In genomic region chr16:23557779-23558330, GRCh38 we compare ENCODE assay signal across 8 cellular contexts. TPM values are rescaled to one million over a fixed set of nuclear protein-coding genes. Genes with fewer than 3 reads are reported as not detected.
A peak's percentile ranks its signal among the peaks of the same experiment; 100 is the strongest.
DNase-seq lines count a peak whose midpoint lies in the region; ATAC-seq, FAIRE-seq and TF ChIP-seq lines count a peak whose summit lies in the region.

No MANE protein-coding gene starts in this region.

- H4K20me1 ChIP-seq in OCI-LY3 (ENCODE audit: insufficient read depth, low read length), result no peaks in the 10 kb centered on the region

- ATAC-seq in GM21737 (IDR thresholded peaks at IDR 0.05; ENCODE audit: unreplicated experiment) (peak; percentile 3), HG03571 (IDR thresholded peaks at IDR 0.05; ENCODE audit: unreplicated experiment) (no peak), GM21526 (IDR thresholded peaks at IDR 0.05; ENCODE audit: low FRiP score, unreplicated experiment) (no peak)

- H3K4me2 ChIP-seq in OCI-LY3 (ENCODE audit: low read length), result peak overlapping the region; percentile 99

- H3K79me2 ChIP-seq in OCI-LY3 (ENCODE audit: low read length), result peaks cover 80% of the 10 kb centered on the region

- no peak overlapping the region; the same call in 1 of the 2 replicates for H2AFZ ChIP-seq in OCI-LY3 (ENCODE audit: low read depth, low read length)

- intact Hi-C loops in kidney (cut with DNase I), result no loop called here

- CTCF ChIA-PET in BJ (lab: Yijun Ruan, JAX), result interaction anchor here (0.7 to 2.0 kb wide), 10 partner anchors 11 to 77 kb away, joined by 3 to 10 read pairs (median 6); no protein-coding TSS in a partner anchor

- H3K4me3 ChIP-seq in BJ (ENCODE audit: low read depth, low read length) (peak overlapping the region; percentile 53), OCI-LY3 (ENCODE audit: low read length) (peak overlapping the region; percentile 82), brain microvascular endothelial cell (ENCODE audit: low read depth, low read length) (peak overlapping the region; percentile 92), kidney (ENCODE audit: low read length in 2 of 2) (peak overlapping the region; percentile 75 to 90)

- in situ Hi-C loops in brain microvascular endothelial cell (cut with HindIII; ENCODE audit: low pct_ligation_motif_present, low sequenced_read_pairs), result no loop called here

- peak overlapping the region; percentile 73 for H3K9ac ChIP-seq in OCI-LY3 (ENCODE audit: low read length)
- H3K9ac ChIP-seq in kidney (ENCODE audit: low read length in 2 of 2), result peak overlapping the region; percentile 61 to 78

- no peak for FAIRE-seq in kidney (lab: Jason Lieb, UNC)

- DNase-seq in BJ (ENCODE audit: low read depth) (no peak), brain microvascular endothelial cell (peak; percentile 5), kidney (no peak)
- peak; percentile 19 for DNase-seq in stimulated activated CD4-positive, alpha-beta T cell treated with anti-CD3 and anti-CD28 coated beads, Interleukin-4, amount 100 ng/mL, for 24 hours

- H3K4me1 ChIP-seq in OCI-LY3 (ENCODE audit: low read length) (peaks cover 18% of the 10 kb centered on the region), kidney (ENCODE audit: control insufficient read depth in 1 of 2, insufficient read depth in 1 of 2, low read depth in 1 of 2, low read length in 2 of 2) (peaks cover 0 to 7% of the 10 kb centered on the region in 2 donors)

- H3K9me3 ChIP-seq in OCI-LY3 (ENCODE audit: insufficient read depth, low read length) (no peaks in the 10 kb centered on the region), kidney (ENCODE audit: control insufficient read depth in 1 of 2, low read length in 2 of 2) (no peaks in the 10 kb centered on the region)

- TF ChIP-seq CTCF in BJ (IDR thresholded peaks at IDR 0.05; ENCODE audit: insufficient read depth, low read depth, low read length) (no peak), OCI-LY3 (IDR thresholded peaks at IDR 0.05; ENCODE audit: low read depth, low read length) (no peak), brain microvascular endothelial cell (IDR thresholded peaks at IDR 0.05; ENCODE audit: low read depth, low read length, missing control alignments) (no peak), kidney (IDR thresholded peaks at IDR 0.05; ENCODE audit: borderline replicate concordance, extremely low read depth, insufficient read depth) (no peak)

- H3K36me3 ChIP-seq in BJ (ENCODE audit: control insufficient read depth, insufficient read depth, low read length), result peaks cover 12% of the 10 kb centered on the region
- peaks cover 42% of the 10 kb centered on the region for H3K36me3 ChIP-seq in OCI-LY3 (replicated peaks; ENCODE audit: low read depth, low read length)
- peaks cover 28% of the 10 kb centered on the region for H3K36me3 ChIP-seq in brain microvascular endothelial cell (replicated peaks)
- H3K36me3 ChIP-seq in kidney (ENCODE audit: control insufficient read depth in 1 of 2, insufficient read depth in 2 of 2, low read length in 2 of 2), result peaks cover 21 to 28% of the 10 kb centered on the region in 2 donors

- POLR2A ChIA-PET in BJ (lab: Charles Lee), result interaction anchor here (0.6 kb wide), 2 partner anchors 19 to 31 kb away, joined by 4 to 21 read pairs; no protein-coding TSS in a partner anchor

- H3K27ac ChIP-seq in OCI-LY3 (ENCODE audit: low read length) (peak overlapping the region; percentile 74), brain microvascular endothelial cell (peak overlapping the region; percentile 94), kidney (ENCODE audit: low read depth in 2 of 2, low read length in 2 of 2) (peak overlapping the region; percentile 85 to 89)

- H3K27me3 ChIP-seq in BJ (ENCODE audit: control insufficient read depth, insufficient read depth, low read length) (no peaks in the 10 kb centered on the region), OCI-LY3 (ENCODE audit: low read depth, low read length) (no peaks in the 10 kb centered on the region), brain microvascular endothelial cell (replicated peaks) (no peaks in the 10 kb centered on the region)

RNA-seq across cellular contexts. Expression of gene UBFD1, which starts 0.3 kb away (rescaled TPM):
- 61.4 and 78.9 TPM in 2 replicates for polyA plus RNA-seq in BJ (2011; rRNA removed)
- 31.1 and 39.0 TPM in 2 replicates for polyA minus RNA-seq in BJ (2011; rRNA and poly(A)+ RNA removed)
- 52.8 TPM for total RNA-seq in kidney
- polyA plus RNA-seq in kidney (ENCODE audit: insufficient read depth, low read depth, low replicate concordance), result 20.8 TPM

RNA-seq across cellular contexts. Expression of gene EARS2, which starts 0.7 kb away (rescaled TPM):
- polyA plus RNA-seq in BJ (2011; rRNA removed), result 27.8 and 28.8 TPM in 2 replicates
- polyA minus RNA-seq in BJ (2011; rRNA and poly(A)+ RNA removed), result 34.6 and 42.7 TPM in 2 replicates
- 21.6 TPM for total RNA-seq in kidney
- 30.4 TPM for polyA plus RNA-seq in kidney (ENCODE audit: insufficient read depth, low read depth, low replicate concordance)

RNA-seq across cellular contexts. Expression of gene NDUFAB1, which starts 38.3 kb away (rescaled TPM):
- polyA plus RNA-seq in BJ (2011; rRNA removed) (64.6 and 71.9 TPM in 2 replicates), kidney (ENCODE audit: insufficient read depth, low read depth, low replicate concordance) (374 TPM)
- polyA minus RNA-seq in BJ (2011; rRNA and poly(A)+ RNA removed), result 8.5 and 12.7 TPM in 2 replicates
- total RNA-seq in kidney, result 66.6 TPM

RNA-seq across cellular contexts. Expression of gene GGA2, which starts 47.6 kb away (rescaled TPM):
- polyA plus RNA-seq in BJ (2011; rRNA removed) (19.0 and 26.4 TPM in 2 replicates), kidney (ENCODE audit: insufficient read depth, low read depth, low replicate concordance) (43.5 TPM)
- 18.8 and 20.7 TPM in 2 replicates for polyA minus RNA-seq in BJ (2011; rRNA and poly(A)+ RNA removed)
- total RNA-seq in kidney, result 79.9 TPM

Comparison
In these comparisons a context has a peak if more than half of its experiments do, and no peak if none do; other contexts are left out.
1. DNase-seq: peak in brain microvascular endothelial cell (single experiment) and stimulated activated CD4-positive, alpha-beta T cell treated with anti-CD3 and anti-CD28 coated beads, Interleukin-4, amount 100 ng/mL, for 24 hours (single experiment); none in BJ (single experiment) and kidney (single experiment).
2. Peak in every context shown above with its lines, with median percentiles within 50 percentile points of each other: H3K4me3 ChIP-seq and H3K27ac ChIP-seq.